22 cellular contexts compared by ENCODE assay signal in genomic region chr14:25484194-25484593, GRCh38.
DNase-seq lines count a peak whose midpoint lies in the region; ATAC-seq and TF ChIP-seq lines count a peak whose summit lies in the region.
"Had no signal": no experiment of that assay in that cellular context is flagged by ENCODE, and none has a peak within 500 bp of the region (broad histone marks: within the 10 kb centered on the region; RNA-seq: fewer than 3 reads in every experiment).

No MANE protein-coding gene starts in this region.

- H3K36me3 Mint-ChIP-seq in GM23338 (ENCODE audit: low read depth) (no peaks in the 10 kb centered on the region), nephron (ENCODE audit: low read depth) (no peaks in the 10 kb centered on the region)
- no peaks in the 10 kb centered on the region for H3K36me3 Mint-ChIP-seq in activated naive CD4-positive, alpha-beta T cell treated with anti-CD3 and anti-CD28 coated beads, Interleukin-2, amount 10 ng/mL, durations not matched to agents 7 days and 5 days
- H3K36me3 Mint-ChIP-seq: activated naive CD4-positive, alpha-beta T cell treated with anti-CD3 and anti-CD28 coated beads, Interleukin-2, amount 50 U/mL, for 24 hours had no signal

- H3K79me2 ChIP-seq in GM23338 (replicated peaks; ENCODE audit: insufficient read depth) = no peaks in the 10 kb centered on the region
- H3K79me2 ChIP-seq in OCI-LY3 (ENCODE audit: low read length) = no peaks in the 10 kb centered on the region

- H3K27ac Mint-ChIP-seq in GM23338 = no peak overlapping the region
- H3K27ac Mint-ChIP-seq in nephron = no peak overlapping the region
- no peak overlapping the region for H3K27ac Mint-ChIP-seq in activated naive CD4-positive, alpha-beta T cell treated with anti-CD3 and anti-CD28 coated beads, Interleukin-2, amount 10 ng/mL, durations not matched to agents 7 days and 5 days
- H3K27ac Mint-ChIP-seq: activated CD8-positive, alpha-beta T cell treated with anti-CD3 and anti-CD28 coated beads for 36 hours; activated naive CD4-positive, alpha-beta T cell treated with anti-CD3 and anti-CD28 coated beads, Interleukin-2, amount 50 U/mL, for 24 hours; activated T-helper 17 cell treated with anti-CD3 and anti-CD28 coated beads, Interleukin-2, amount 50 U/mL, for 72 hours; dendritic cell treated with granulocyte-macrophage colony-stimulating factor and Interleukin-4, amounts not matched to agents 40 ng/mL and 50 ng/mL, for 4 days; T-helper 1 cell treated with Interleukin-12 subunit alpha and Interleukin-12 subunit beta and Interleukin-4 antibody, amounts not matched to agents 30 μg/mL and 1 μg/mL, for 36 hours had no signal

- H3K9me3 ChIP-seq in OCI-LY3 (ENCODE audit: insufficient read depth, low read length) (no peaks in the 10 kb centered on the region), ascending aorta (no peaks in the 10 kb centered on the region)
- H3K9me3 ChIP-seq: esophagus muscularis mucosa had no signal

- H3K4me3 Mint-ChIP-seq in GM23338 (no peak overlapping the region), nephron (no peak overlapping the region)
- no peak overlapping the region for H3K4me3 Mint-ChIP-seq in activated naive CD4-positive, alpha-beta T cell treated with anti-CD3 and anti-CD28 coated beads, Interleukin-2, amount 10 ng/mL, durations not matched to agents 7 days and 5 days
- H3K4me3 Mint-ChIP-seq: activated CD8-positive, alpha-beta T cell treated with anti-CD3 and anti-CD28 coated beads for 36 hours; activated naive CD4-positive, alpha-beta T cell treated with anti-CD3 and anti-CD28 coated beads, Interleukin-2, amount 50 U/mL, for 24 hours; activated T-helper 17 cell treated with anti-CD3 and anti-CD28 coated beads, Interleukin-2, amount 50 U/mL, for 72 hours; dendritic cell treated with granulocyte-macrophage colony-stimulating factor and Interleukin-4, amounts not matched to agents 40 ng/mL and 50 ng/mL, for 4 days; T-helper 1 cell treated with Interleukin-12 subunit alpha and Interleukin-12 subunit beta and Interleukin-4 antibody, amounts not matched to agents 30 μg/mL and 1 μg/mL, for 36 hours had no signal

- TF ChIP-seq CTCF in GM23338 (conservative IDR thresholded peaks at IDR 0.05; ENCODE audit: low read depth in 2 of 2) (peak; percentile 27 to 31; a peak in 2 of 4 replicates), OCI-LY3 (IDR thresholded peaks at IDR 0.05; ENCODE audit: low read depth, low read length) (peak; percentile 13; the same call in 1 of the 2 replicates), nephron (IDR thresholded peaks at IDR 0.05; ENCODE audit: unreplicated experiment in 3 of 3) (peak in 2 of 3 experiments; percentile 24 to 26), ascending aorta (IDR thresholded peaks at IDR 0.05) (no peak)

- DNase-seq in GM23338 (ENCODE audit: low spot score) (no peak), NCI-H146 treated with DMSO at 0.1 percent for 48 hours (lab: John Stamatoyannopoulos, UW; ENCODE audit: unreplicated experiment) (peak; percentile 37), ascending aorta (ENCODE audit: low spot score in 2 of 2) (no peak), SHP77 treated with DMSO at 0.1 percent for 48 hours (lab: John Stamatoyannopoulos, UW) (no peak)
- DNase-seq in activated naive CD4-positive, alpha-beta T cell treated with anti-CD3 and anti-CD28 coated beads, Interleukin-2, amount 10 ng/mL, durations not matched to agents 7 days and 5 days = no peak
- DNase-seq: activated CD8-positive, alpha-beta T cell treated with anti-CD3 and anti-CD28 coated beads for 36 hours; foreskin keratinocyte; IMR-90; left colon; mesendoderm; NCI-H1105; NCI-H2029 treated with DMSO at 0.1 percent for 48 hours; stimulated activated naive CD4-positive, alpha-beta T cell had no signal

- H3K4me2 ChIP-seq in GM23338 = no peak overlapping the region
- no peak overlapping the region for H3K4me2 ChIP-seq in OCI-LY3 (ENCODE audit: low read length)

- H3K27me3 Mint-ChIP-seq in GM23338 (ENCODE audit: insufficient read depth, low read depth, poor library complexity) (no peaks in the 10 kb centered on the region), nephron (ENCODE audit: low read depth) (no peaks in the 10 kb centered on the region)
- no peaks in the 10 kb centered on the region for H3K27me3 Mint-ChIP-seq in activated naive CD4-positive, alpha-beta T cell treated with anti-CD3 and anti-CD28 coated beads, Interleukin-2, amount 10 ng/mL, durations not matched to agents 7 days and 5 days
- H3K27me3 Mint-ChIP-seq: activated CD8-positive, alpha-beta T cell treated with anti-CD3 and anti-CD28 coated beads for 36 hours; activated naive CD4-positive, alpha-beta T cell treated with anti-CD3 and anti-CD28 coated beads, Interleukin-2, amount 50 U/mL, for 24 hours; activated T-helper 17 cell treated with anti-CD3 and anti-CD28 coated beads, Interleukin-2, amount 50 U/mL, for 72 hours; dendritic cell treated with granulocyte-macrophage colony-stimulating factor and Interleukin-4, amounts not matched to agents 40 ng/mL and 50 ng/mL, for 4 days had no signal

- no peak overlapping the region for H3K27ac ChIP-seq in GM23338 (ENCODE audit: low read depth)
- no peak overlapping the region for H3K27ac ChIP-seq in OCI-LY3 (ENCODE audit: low read length)
- no peak overlapping the region for H3K27ac ChIP-seq in ascending aorta
- H3K27ac ChIP-seq: esophagus muscularis mucosa, foreskin keratinocyte, RWPE1, SK-N-MC had no signal

- H3K9me2 ChIP-seq in GM23338 (ENCODE audit: insufficient read depth) = peaks cover 3% of the 10 kb centered on the region; the same call in 1 of the 2 replicates

- no peaks in the 10 kb centered on the region for H3K27me3 ChIP-seq in GM23338 (ENCODE audit: insufficient read depth)
- H3K27me3 ChIP-seq in OCI-LY3 (ENCODE audit: low read depth, low read length) = peaks cover 5% of the 10 kb centered on the region; the same call in 1 of the 2 replicates
- no peaks in the 10 kb centered on the region for H3K27me3 ChIP-seq in ascending aorta
- H3K27me3 ChIP-seq: esophagus muscularis mucosa, foreskin keratinocyte had no signal

- H4K20me1 ChIP-seq in GM23338 (replicated peaks; ENCODE audit: insufficient read depth) (no peaks in the 10 kb centered on the region), OCI-LY3 (ENCODE audit: insufficient read depth, low read length) (no peaks in the 10 kb centered on the region)

- 0 out of 2 replicates have a peak, but pooled peaks cover 3% of the 10 kb centered on the region for H3K4me1 ChIP-seq in GM23338 (ENCODE audit: insufficient read depth)
- no peaks in the 10 kb centered on the region for H3K4me1 ChIP-seq in OCI-LY3 (ENCODE audit: low read length)
- H3K4me1 ChIP-seq in ascending aorta = no peaks in the 10 kb centered on the region
- H3K4me1 ChIP-seq: esophagus muscularis mucosa, foreskin keratinocyte had no signal

- no peak for ATAC-seq in GM23338
- ATAC-seq: activated CD8-positive, alpha-beta T cell treated with anti-CD3 and anti-CD28 coated beads for 36 hours; activated T-helper 17 cell treated with anti-CD3 and anti-CD28 coated beads, Interleukin-2, amount 50 U/mL, for 72 hours; foreskin keratinocyte; left colon had no signal

- H2AFZ ChIP-seq in GM23338 (no peak overlapping the region), OCI-LY3 (ENCODE audit: low read depth, low read length) (no peak overlapping the region)

- H3K4me3 ChIP-seq in GM23338 = no peak overlapping the region
- no peak overlapping the region for H3K4me3 ChIP-seq in OCI-LY3 (ENCODE audit: low read length)
- no peak overlapping the region for H3K4me3 ChIP-seq in ascending aorta
- H3K4me3 ChIP-seq: esophagus muscularis mucosa, SK-N-MC had no signal

- CTCF ChIA-PET in activated naive CD4-positive, alpha-beta T cell treated with anti-CD3 and anti-CD28 coated beads, Interleukin-2, amount 10 ng/mL, durations not matched to agents 7 days and 5 days (lab: Charles Lee) = no interaction called here

- no peak overlapping the region for H3K9ac ChIP-seq in OCI-LY3 (ENCODE audit: low read length)

- no peaks in the 10 kb centered on the region for H3K36me3 ChIP-seq in GM23338 (ENCODE audit: insufficient read depth)
- no peaks in the 10 kb centered on the region for H3K36me3 ChIP-seq in OCI-LY3 (replicated peaks; ENCODE audit: low read depth, low read length)
- H3K36me3 ChIP-seq in ascending aorta = no peaks in the 10 kb centered on the region
- H3K36me3 ChIP-seq: esophagus muscularis mucosa had no signal

- intact Hi-C loops in ascending aorta (cut with DNase I) = no loop called here

- H3K9me3 Mint-ChIP-seq in GM23338 (no peaks in the 10 kb centered on the region), nephron (no peaks in the 10 kb centered on the region)
- no peaks in the 10 kb centered on the region for H3K9me3 Mint-ChIP-seq in activated naive CD4-positive, alpha-beta T cell treated with anti-CD3 and anti-CD28 coated beads, Interleukin-2, amount 10 ng/mL, durations not matched to agents 7 days and 5 days
- H3K9me3 Mint-ChIP-seq: activated CD8-positive, alpha-beta T cell treated with anti-CD3 and anti-CD28 coated beads for 36 hours; dendritic cell treated with granulocyte-macrophage colony-stimulating factor and Interleukin-4, amounts not matched to agents 40 ng/mL and 50 ng/mL, for 4 days; T-helper 1 cell treated with Interleukin-12 subunit alpha and Interleukin-12 subunit beta and Interleukin-4 antibody, amounts not matched to agents 30 μg/mL and 1 μg/mL, for 36 hours had no signal

- H3K4me1 Mint-ChIP-seq in GM23338 = 0 out of 3 replicates have a peak, but pooled peaks cover 3% of the 10 kb centered on the region
- peaks cover 13% of the 10 kb centered on the region for H3K4me1 Mint-ChIP-seq in nephron
- H3K4me1 Mint-ChIP-seq in activated naive CD4-positive, alpha-beta T cell treated with anti-CD3 and anti-CD28 coated beads, Interleukin-2, amount 10 ng/mL, durations not matched to agents 7 days and 5 days = no peaks in the 10 kb centered on the region
- H3K4me1 Mint-ChIP-seq: activated naive CD4-positive, alpha-beta T cell treated with anti-CD3 and anti-CD28 coated beads, Interleukin-2, amount 50 U/mL, for 24 hours; activated T-helper 17 cell treated with anti-CD3 and anti-CD28 coated beads, Interleukin-2, amount 50 U/mL, for 72 hours had no signal

- no peaks in the 10 kb centered on the region for H3F3A ChIP-seq in GM23338 (replicated peaks; ENCODE audit: low read depth)

TF ChIP-seq in GM23338, 12 proteins besides CTCF, POLR2A, EP300 and RAD21 (continues in another document):
- TF ChIP-seq EZH2 (IDR thresholded peaks at IDR 0.05; ENCODE audit: low read depth, unreplicated experiment) = no peak
- TF ChIP-seq CREB1 (CRISPR knock-in tag; IDR thresholded peaks at IDR 0.05; ENCODE audit: low read depth) = no peak
- TF ChIP-seq POLR2AphosphoS5 (IDR thresholded peaks at IDR 0.05; ENCODE audit: low read depth) = no peak

Comparison
In these comparisons a context has a peak if more than half of its experiments do, and no peak if none do; other contexts are left out.
1. CTCF ChIP-seq: peak in GM23338 (2 of 2), OCI-LY3 (single experiment) and nephron (2 of 3); none in ascending aorta (0 of 3).